Comparison of ENCODE assay signal across 9 cellular contexts in the genomic region with DNA sequence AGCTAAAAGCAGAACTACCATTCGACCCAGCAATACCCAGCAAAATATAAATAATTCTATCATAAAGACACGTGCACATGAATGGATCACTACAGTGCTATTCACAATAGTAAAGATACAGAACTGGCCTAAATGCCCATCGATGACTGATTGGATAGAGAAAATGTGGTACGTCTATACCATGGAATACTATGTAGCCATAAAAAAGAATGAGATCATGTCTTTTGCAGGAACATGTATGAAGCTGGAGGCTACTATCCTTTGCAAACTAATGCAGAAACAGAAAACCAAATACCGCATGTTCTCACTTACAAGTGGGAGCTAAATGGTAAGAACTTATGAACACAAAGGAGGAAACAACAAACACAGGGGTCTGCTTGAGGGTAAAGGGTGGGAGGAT.
"Had no signal": no experiment of that assay in that cellular context is flagged by ENCODE, and none has a peak within 500 bp of the region (broad histone marks: within the 10 kb centered on the region; RNA-seq: fewer than 3 reads in every experiment).

No MANE protein-coding gene starts in this region.

- H3K27ac ChIP-seq: HL-60, KMS-11 had no signal

- DNase-seq: IMR-90, Karpas-422, KBM-7, KG1 had no signal

- H3K4me2 ChIP-seq: KMS-11 had no signal

- H3K9ac ChIP-seq: KMS-11 had no signal

- H3K27me3 Mint-ChIP-seq: IgD-negative memory B cell had no signal

- FAIRE-seq: HepG2, HTR-8/SVneo had no signal

- ATAC-seq: HepG2 had no signal

- H3K4me3 Mint-ChIP-seq: IgD-negative memory B cell had no signal
